Comparison of ENCODE assay signal across 14 cellular contexts in genomic region chr1:21327566-21328323, GRCh38. TPM values are rescaled to one million over a fixed set of nuclear protein-coding genes. Genes with fewer than 3 reads are reported as not detected.
A peak's percentile ranks its signal among the peaks of the same experiment; 100 is the strongest.
DNase-seq lines count a peak whose midpoint lies in the region; ATAC-seq, FAIRE-seq and TF ChIP-seq lines count a peak whose summit lies in the region.
"Had no signal": no experiment of that assay in that cellular context is flagged by ENCODE, and none has a peak within 500 bp of the region (broad histone marks: within the 10 kb centered on the region; RNA-seq: fewer than 3 reads in every experiment).

No MANE protein-coding gene starts in this region.

- no peak for TF ChIP-seq POLR2A in esophagus muscularis mucosa (IDR thresholded peaks at IDR 0.05; ENCODE audit: low read depth)

- BruUV-seq in Panc1 (replicated peaks; lab: Mats Ljungman, UMichigan) = no TSS peak

- H3K4me1 ChIP-seq in Panc1 (ENCODE audit: control insufficient read depth, insufficient read depth, low read length) (peaks cover 86% of the 10 kb centered on the region), esophagus muscularis mucosa (peaks cover 66 to 91% (median 83%) of the 10 kb centered on the region in 4 donors), rectal smooth muscle tissue (ENCODE audit: control insufficient read depth, insufficient read depth, low read length) (peaks cover 68% of the 10 kb centered on the region), kidney (ENCODE audit: control insufficient read depth in 1 of 2, insufficient read depth in 1 of 2, low read depth in 1 of 2, low read length in 2 of 2) (peaks cover 29 to 49% of the 10 kb centered on the region in 2 donors)

- H3K9ac ChIP-seq in rectal smooth muscle tissue (ENCODE audit: low read length) = no peak overlapping the region
- H3K9ac ChIP-seq in kidney (ENCODE audit: low read length in 2 of 2) = no peak overlapping the region

- TF ChIP-seq CTCF in CD4-positive, alpha-beta T cell (IDR thresholded peaks at IDR 0.05) = no peak
- TF ChIP-seq CTCF in Panc1 (IDR thresholded peaks at IDR 0.05) (no peak), esophagus muscularis mucosa (IDR thresholded peaks at IDR 0.05) (no peak), kidney (IDR thresholded peaks at IDR 0.05; ENCODE audit: borderline replicate concordance, extremely low read depth, insufficient read depth) (no peak)

- CTCF ChIA-PET in CD4-positive, alpha-beta T cell (lab: Charles Lee) = interaction anchor here (5.2 kb wide), 1 partner anchor 58 kb away, joined by 36 read pairs; no protein-coding TSS in a partner anchor
- CTCF ChIA-PET in Panc1 (lab: Charles Lee) = interaction anchor here (0.7 kb wide), 1 partner anchor 9 kb away, joined by 8 read pairs; no protein-coding TSS in a partner anchor

- peak overlapping the region; percentile 38 for H3K4me3 Mint-ChIP-seq in CD4-positive, alpha-beta T cell
- H3K4me3 Mint-ChIP-seq in immature natural killer cell = peak overlapping the region in 1 of 5 donors; percentile 10

- H3K27me3 Mint-ChIP-seq in CD4-positive, alpha-beta T cell = no peaks in the 10 kb centered on the region
- peaks cover 0 to 6% (median 0%) of the 10 kb centered on the region in 3 donors for H3K27me3 Mint-ChIP-seq in immature natural killer cell (ENCODE audit: low read depth in 3 of 3)

- in situ Hi-C loops in Panc1 (cut with HindIII; ENCODE audit: low pct_unique_long_range_greater_than_20kb, low sequenced_read_pairs) = no loop called here

- no peak for DNase-seq in CD4-positive, alpha-beta T cell
- DNase-seq in Panc1 (ENCODE audit: low read depth, low spot score) (no peak), esophagus muscularis mucosa (ENCODE audit: extremely low spot score) (no peak), occipital lobe (lab: John Stamatoyannopoulos, UW) (no peak), immature natural killer cell (no peak), kidney (no peak)
- DNase-seq: activated CD8-positive, alpha-beta memory T cell treated with anti-CD3 and anti-CD28 coated beads, Interleukin-2, amount 50 U/mL, for 48 hours; cortex of kidney; DMS 273 treated with DMSO at 0.1 percent for 48 hours; NCI-H1417; NCI-H82; spleen had no signal

- H3K27me3 ChIP-seq in CD4-positive, alpha-beta T cell (ENCODE audit: control insufficient read depth, insufficient read depth, low read length) = no peaks in the 10 kb centered on the region
- H3K27me3 ChIP-seq in Panc1 (ENCODE audit: control insufficient read depth, insufficient read depth, low read length) (no peaks in the 10 kb centered on the region), esophagus muscularis mucosa (no peaks in the 10 kb centered on the region), rectal smooth muscle tissue (ENCODE audit: control insufficient read depth, insufficient read depth, low read length) (no peaks in the 10 kb centered on the region)
- H3K27me3 ChIP-seq: spleen had no signal

- no peak for ATAC-seq in CD4-positive, alpha-beta T cell (ENCODE audit: poor library complexity)
- ATAC-seq in Panc1 (no peak), GM19397 (IDR thresholded peaks at IDR 0.05; ENCODE audit: unreplicated experiment) (no peak)

- intact Hi-C loops in CD4-positive, alpha-beta T cell (cut with DNase I, micrococcal nuclease) = loop anchor here in 1 of 2 experiments (2.0 kb wide), 1 partner anchor 35 kb away; no protein-coding TSS in a partner anchor
- intact Hi-C loops in Panc1 (cut with micrococcal nuclease; ENCODE audit: unreplicated experiment) = no loop called here
- intact Hi-C loops in esophagus muscularis mucosa (cut with DNase I) = no loop called here
- intact Hi-C loops in kidney (cut with DNase I) = no loop called here

- TF ChIP-seq EP300 in esophagus muscularis mucosa (IDR thresholded peaks at IDR 0.05) = no peak

- H3K36me3 ChIP-seq in Panc1 (ENCODE audit: control insufficient read depth, insufficient read depth, low read length) = no peaks in the 10 kb centered on the region; the same call in 1 of the 2 replicates
- H3K36me3 ChIP-seq in esophagus muscularis mucosa = peaks cover 0 to 9% (median 0%) of the 10 kb centered on the region in 4 donors
- no peaks in the 10 kb centered on the region for H3K36me3 ChIP-seq in rectal smooth muscle tissue (ENCODE audit: control insufficient read depth, insufficient read depth, low read length)
- no peaks in the 10 kb centered on the region for H3K36me3 ChIP-seq in kidney (ENCODE audit: control insufficient read depth in 1 of 2, insufficient read depth in 2 of 2, low read length in 2 of 2)

- WGBS in esophagus muscularis mucosa = 95% methylated on average over 15 of the region's 15 CpGs

- H3K4me3 ChIP-seq in Panc1 (ENCODE audit: low read depth in 2 of 2, low read length in 2 of 2) = no peak overlapping the region
- no peak overlapping the region for H3K4me3 ChIP-seq in esophagus muscularis mucosa
- no peak overlapping the region for H3K4me3 ChIP-seq in rectal smooth muscle tissue (ENCODE audit: low read length)
- no peak overlapping the region for H3K4me3 ChIP-seq in kidney (ENCODE audit: low read length in 2 of 2)
- H3K4me3 ChIP-seq: spleen had no signal

- no peaks in the 10 kb centered on the region for H3K9me3 ChIP-seq in CD4-positive, alpha-beta T cell (ENCODE audit: control insufficient read depth, low read length)
- H3K9me3 ChIP-seq in Panc1 (ENCODE audit: control insufficient read depth, insufficient read depth, low read depth, low read length) = no peaks in the 10 kb centered on the region
- no peaks in the 10 kb centered on the region for H3K9me3 ChIP-seq in esophagus muscularis mucosa
- H3K9me3 ChIP-seq in kidney (ENCODE audit: control insufficient read depth in 1 of 2, low read length in 2 of 2) = no peaks in the 10 kb centered on the region
- H3K9me3 ChIP-seq: spleen had no signal

- no peaks in the 10 kb centered on the region for H3K9me3 Mint-ChIP-seq in CD4-positive, alpha-beta T cell
- H3K9me3 Mint-ChIP-seq in immature natural killer cell = peaks cover 0 to 1% (median 0%) of the 10 kb centered on the region in 6 donors

- H3K27ac ChIP-seq in CD4-positive, alpha-beta T cell (ENCODE audit: low read depth, low read length) = peak overlapping the region; percentile 21
- H3K27ac ChIP-seq in Panc1 (ENCODE audit: low read length) = peak overlapping the region; percentile 97
- H3K27ac ChIP-seq in esophagus muscularis mucosa (replicated peaks in 1 of 4) = peak overlapping the region; percentile 83 to 88 (median 85)
- peak overlapping the region; percentile 77 for H3K27ac ChIP-seq in rectal smooth muscle tissue (ENCODE audit: low read depth, low read length)
- H3K27ac ChIP-seq in kidney (ENCODE audit: low read depth in 2 of 2, low read length in 2 of 2) = no peak overlapping the region

- peaks cover 21% of the 10 kb centered on the region for H3K36me3 Mint-ChIP-seq in CD4-positive, alpha-beta T cell (ENCODE audit: low read depth)
- peaks cover 4 to 10% (median 9%) of the 10 kb centered on the region in 3 donors for H3K36me3 Mint-ChIP-seq in immature natural killer cell

- POLR2A ChIA-PET in CD4-positive, alpha-beta T cell (lab: Charles Lee) = interaction anchor here (1.1 to 9.9 kb wide), 3 partner anchors 34 to 57 kb away, joined by 3 to 205 read pairs (median 4); partner anchors contain the start of gene ECE1
- POLR2A ChIA-PET in Panc1 (lab: Charles Lee) = no interaction called here

- no peak for FAIRE-seq in kidney (lab: Jason Lieb, UNC)

- H3K4me1 Mint-ChIP-seq in CD4-positive, alpha-beta T cell (ENCODE audit: low read depth) = peaks cover 95% of the 10 kb centered on the region
- peaks cover 63 to 85% of the 10 kb centered on the region in 2 donors for H3K4me1 Mint-ChIP-seq in immature natural killer cell

- H3K27ac Mint-ChIP-seq in CD4-positive, alpha-beta T cell = peak overlapping the region; percentile 93
- peak overlapping the region in 1 of 6 donors; percentile 30 for H3K27ac Mint-ChIP-seq in immature natural killer cell

RNA-seq across cellular contexts. Expression of gene ECE1, which starts 37.5 kb away (rescaled TPM):
- total RNA-seq in CD4-positive, alpha-beta T cell = 10 to 100 TPM; 62.0 to 63.6 TPM
- total RNA-seq in Panc1 (2021; ENCODE audit: unreplicated experiment) (192 TPM), esophagus muscularis mucosa (100 to 1,000 TPM in 1 of 4 donors, 10 to 100 TPM in 3; 53.6 to 101 (median 80.7) TPM), occipital lobe (9.5 TPM), kidney (128 TPM)
- polyA plus RNA-seq in Panc1 (2012; ENCODE audit: insufficient read length) = 250 TPM
- polyA plus RNA-seq in immature natural killer cell (10 to 100 TPM in 1 of 3 donors, 1 to 10 TPM in 2; 3.3 to 24.7 (median 4.3) TPM), kidney (ENCODE audit: insufficient read depth, low read depth, low replicate concordance) (30.8 TPM)

Comparison
In these comparisons a context has a peak if more than half of its experiments do, and no peak if none do; other contexts are left out.
1. H3K27ac ChIP-seq: peak in CD4-positive, alpha-beta T cell (single experiment), Panc1 (single experiment), esophagus muscularis mucosa (4 of 4) and rectal smooth muscle tissue (single experiment); none in kidney (0 of 2).